In the genomic region with DNA sequence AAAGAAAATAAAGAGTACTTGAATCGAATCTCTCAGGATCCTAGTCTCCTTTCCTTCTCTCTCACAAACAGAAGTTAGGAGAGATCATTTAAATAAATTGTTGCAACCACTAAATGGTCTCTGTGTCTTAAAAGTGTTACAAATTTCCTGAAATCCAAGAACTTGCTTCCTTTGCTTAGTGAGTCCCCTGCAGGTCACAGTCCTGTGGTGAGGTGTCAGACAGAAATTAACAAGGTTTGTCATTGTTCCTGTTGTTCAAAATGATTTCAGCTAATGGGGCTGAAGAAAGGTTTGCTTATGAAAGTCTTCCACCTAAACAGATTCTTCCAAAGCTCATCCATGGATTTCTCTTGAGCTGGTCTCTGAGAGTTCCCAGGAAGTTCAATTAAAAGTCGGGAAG, we compare ENCODE assay signal across 30 cellular contexts.
"Had no signal": no experiment of that assay in that cellular context is flagged by ENCODE, and none has a peak within 500 bp of the region (broad histone marks: within the 10 kb centered on the region; RNA-seq: fewer than 3 reads in every experiment).

No MANE protein-coding gene starts in this region.

- ATAC-seq: activated CD4-positive, alpha-beta T cell treated with anti-CD3 and anti-CD28 coated beads for 36 hours; activated CD8-positive, alpha-beta memory T cell treated with anti-CD3 and anti-CD28 coated beads, Interleukin-2, amount 10 ng/mL, durations not matched to agents 7 days and 5 days; activated CD8-positive, alpha-beta T cell treated with anti-CD3 and anti-CD28 coated beads, Interleukin-2, amount 10 ng/mL, durations not matched to agents 7 days and 5 days; activated naive CD8-positive, alpha-beta T cell treated with anti-CD3 and anti-CD28 coated beads, Interleukin-2, amount 50 U/mL, for 24 hours; body of pancreas; foreskin keratinocyte; gastrocnemius medialis; heart left ventricle had no signal

- H3K36me3 Mint-ChIP-seq: activated CD4-positive, alpha-beta memory T cell treated with anti-CD3 and anti-CD28 coated beads for 36 hours; activated CD8-positive, alpha-beta memory T cell treated with anti-CD3 and anti-CD28 coated beads, Interleukin-2, amount 10 ng/mL, durations not matched to agents 7 days and 5 days; activated naive CD4-positive, alpha-beta T cell treated with anti-CD3 and anti-CD28 coated beads, Interleukin-2, amount 50 U/mL, for 24 hours; activated naive CD8-positive, alpha-beta T cell treated with anti-CD3 and anti-CD28 coated beads for 36 hours had no signal

- H3K27ac Mint-ChIP-seq: activated CD4-positive, alpha-beta memory T cell treated with anti-CD3 and anti-CD28 coated beads for 36 hours; activated CD4-positive, alpha-beta T cell treated with anti-CD3 and anti-CD28 coated beads for 36 hours; activated CD4-positive, alpha-beta T cell treated with anti-CD3 and anti-CD28 coated beads, Interleukin-2, amount 10 ng/mL, durations not matched to agents 24 days and 14 days; activated CD8-positive, alpha-beta memory T cell treated with anti-CD3 and anti-CD28 coated beads, Interleukin-2, amount 10 ng/mL, durations not matched to agents 7 days and 5 days; activated CD8-positive, alpha-beta T cell treated with anti-CD3 and anti-CD28 coated beads, Interleukin-2, amount 10 ng/mL, durations not matched to agents 7 days and 5 days; activated naive CD4-positive, alpha-beta T cell treated with anti-CD3 and anti-CD28 coated beads for 36 hours; activated naive CD4-positive, alpha-beta T cell treated with anti-CD3 and anti-CD28 coated beads, Interleukin-2, amount 50 U/mL, for 24 hours; activated naive CD8-positive, alpha-beta T cell treated with anti-CD3 and anti-CD28 coated beads for 36 hours; activated naive CD8-positive, alpha-beta T cell treated with anti-CD3 and anti-CD28 coated beads, Interleukin-2, amount 50 U/mL, for 24 hours; activated T-helper 1 cell treated with anti-CD3 and anti-CD28 coated beads, Interleukin-12 subunit alpha, Interleukin-12 subunit beta, Interleukin-2, Interleukin-4 antibody, amounts not matched to agents 30 ng/mL and 10 ng/mL and 1 ng/mL, durations not matched to agents 14 hours and 24 hours and 36 hours; activated T-helper 2 cell treated with anti-CD3 and anti-CD28 coated beads, Interferon-gamma antibody, Interleukin-2, Interleukin-4, amounts not matched to agents 10 μg/mL and 5 μg/mL and 100 μg/mL, durations not matched to agents 14 hours and 24 hours and 36 hours had no signal

- H3K4me1 Mint-ChIP-seq: activated CD4-positive, alpha-beta T cell treated with anti-CD3 and anti-CD28 coated beads for 36 hours; activated CD4-positive, alpha-beta T cell treated with anti-CD3 and anti-CD28 coated beads, Interleukin-2, amount 10 ng/mL, durations not matched to agents 24 days and 14 days; activated CD8-positive, alpha-beta memory T cell treated with anti-CD3 and anti-CD28 coated beads, Interleukin-2, amount 10 ng/mL, durations not matched to agents 7 days and 5 days; activated naive CD4-positive, alpha-beta T cell treated with anti-CD3 and anti-CD28 coated beads, Interleukin-2, amount 50 U/mL, for 24 hours; activated naive CD8-positive, alpha-beta T cell treated with anti-CD3 and anti-CD28 coated beads for 36 hours; activated naive CD8-positive, alpha-beta T cell treated with anti-CD3 and anti-CD28 coated beads, Interleukin-2, amount 50 U/mL, for 24 hours had no signal

- H3K36me3 ChIP-seq: adrenal gland, esophagus muscularis mucosa, gastrocnemius medialis, heart left ventricle had no signal

- H3K4me3 Mint-ChIP-seq: activated CD4-positive, alpha-beta memory T cell treated with anti-CD3 and anti-CD28 coated beads for 36 hours; activated CD4-positive, alpha-beta T cell treated with anti-CD3 and anti-CD28 coated beads for 36 hours; activated CD4-positive, alpha-beta T cell treated with anti-CD3 and anti-CD28 coated beads, Interleukin-2, amount 10 ng/mL, durations not matched to agents 24 days and 14 days; activated CD8-positive, alpha-beta memory T cell treated with anti-CD3 and anti-CD28 coated beads, Interleukin-2, amount 10 ng/mL, durations not matched to agents 7 days and 5 days; activated CD8-positive, alpha-beta T cell treated with anti-CD3 and anti-CD28 coated beads, Interleukin-2, amount 10 ng/mL, durations not matched to agents 7 days and 5 days; activated naive CD4-positive, alpha-beta T cell treated with anti-CD3 and anti-CD28 coated beads for 36 hours; activated naive CD4-positive, alpha-beta T cell treated with anti-CD3 and anti-CD28 coated beads, Interleukin-2, amount 50 U/mL, for 24 hours; activated naive CD8-positive, alpha-beta T cell treated with anti-CD3 and anti-CD28 coated beads for 36 hours; activated naive CD8-positive, alpha-beta T cell treated with anti-CD3 and anti-CD28 coated beads, Interleukin-2, amount 50 U/mL, for 24 hours; activated T-helper 1 cell treated with anti-CD3 and anti-CD28 coated beads, Interleukin-12 subunit alpha, Interleukin-12 subunit beta, Interleukin-2, Interleukin-4 antibody, amounts not matched to agents 30 ng/mL and 10 ng/mL and 1 ng/mL, durations not matched to agents 14 hours and 24 hours and 36 hours had no signal

- H3K4me1 ChIP-seq: adrenal gland, body of pancreas, esophagus muscularis mucosa, foreskin keratinocyte, gastrocnemius medialis, heart left ventricle had no signal

- H3K4me3 ChIP-seq: adrenal gland, body of pancreas, esophagus muscularis mucosa, gastrocnemius medialis, heart left ventricle had no signal

- H3K27me3 ChIP-seq: gastrocnemius medialis had no signal

- DNase-seq: activated CD4-positive, alpha-beta memory T cell treated with anti-CD3 and anti-CD28 coated beads for 36 hours; activated CD4-positive, alpha-beta T cell treated with anti-CD3 and anti-CD28 coated beads for 36 hours; activated CD4-positive, alpha-beta T cell treated with anti-CD3 and anti-CD28 coated beads, Interleukin-2, amount 10 ng/mL, durations not matched to agents 24 days and 14 days; activated CD4-positive, CD25-positive, alpha-beta regulatory T cell; activated CD4-positive, CD25-positive, alpha-beta regulatory T cell treated with anti-CD3 and anti-CD28 coated beads, Interleukin-2, amount 50 U/mL, for 72 hours; activated CD8-positive, alpha-beta memory T cell treated with anti-CD3 and anti-CD28 coated beads, Interleukin-2, amount 10 ng/mL, durations not matched to agents 7 days and 5 days; activated CD8-positive, alpha-beta memory T cell treated with anti-CD3 and anti-CD28 coated beads, Interleukin-2, amount 50 U/mL, for 4 hours; activated CD8-positive, alpha-beta T cell treated with anti-CD3 and anti-CD28 coated beads, Interleukin-2, amount 10 ng/mL, durations not matched to agents 7 days and 5 days; activated effector memory CD4-positive, alpha-beta T cell treated with anti-CD3 and anti-CD28 coated beads, Interleukin-2, amount 50 U/mL, for 16 hours; activated naive CD4-positive, alpha-beta T cell treated with anti-CD3 and anti-CD28 coated beads for 36 hours; activated naive CD8-positive, alpha-beta T cell treated with anti-CD3 and anti-CD28 coated beads for 36 hours; activated naive CD8-positive, alpha-beta T cell treated with anti-CD3 and anti-CD28 coated beads, Interleukin-2, amount 50 U/mL, for 24 hours; activated T-cell treated with anti-CD3 and anti-CD28 coated beads, Interleukin-2, amount 50 U/mL, for 1 hour; activated T-cell treated with anti-CD3 and anti-CD28 coated beads, Interleukin-2, amount 50 U/mL, for 48 hours; adrenal gland; amygdala; aorta; body of pancreas; cortex of kidney; effector CD8-positive, alpha-beta T cell; erythroblast; foreskin keratinocyte; gastrocnemius medialis; glutamatergic neuron; heart left ventricle; T-helper 2 cell had no signal

- H3K27ac ChIP-seq: adrenal gland, body of pancreas, esophagus muscularis mucosa, foreskin keratinocyte, gastrocnemius medialis, heart left ventricle had no signal

- H3K9me3 ChIP-seq: adrenal gland, body of pancreas, esophagus muscularis mucosa, gastrocnemius medialis, heart left ventricle had no signal

- H3K9me3 Mint-ChIP-seq: activated CD4-positive, alpha-beta memory T cell treated with anti-CD3 and anti-CD28 coated beads for 36 hours; activated CD4-positive, alpha-beta T cell treated with anti-CD3 and anti-CD28 coated beads, Interleukin-2, amount 10 ng/mL, durations not matched to agents 24 days and 14 days; activated naive CD4-positive, alpha-beta T cell treated with anti-CD3 and anti-CD28 coated beads for 36 hours; activated naive CD4-positive, alpha-beta T cell treated with anti-CD3 and anti-CD28 coated beads, Interleukin-2, amount 50 U/mL, for 24 hours; activated naive CD8-positive, alpha-beta T cell treated with anti-CD3 and anti-CD28 coated beads for 36 hours; activated naive CD8-positive, alpha-beta T cell treated with anti-CD3 and anti-CD28 coated beads, Interleukin-2, amount 50 U/mL, for 24 hours; activated T-helper 1 cell treated with anti-CD3 and anti-CD28 coated beads, Interleukin-12 subunit alpha, Interleukin-12 subunit beta, Interleukin-2, Interleukin-4 antibody, amounts not matched to agents 30 ng/mL and 10 ng/mL and 1 ng/mL, durations not matched to agents 14 hours and 24 hours and 36 hours; activated T-helper 2 cell treated with anti-CD3 and anti-CD28 coated beads, Interferon-gamma antibody, Interleukin-2, Interleukin-4, amounts not matched to agents 10 μg/mL and 5 μg/mL and 100 μg/mL, durations not matched to agents 14 hours and 24 hours and 36 hours had no signal
